Comparison of ENCODE assay signal across 10 cellular contexts in the genomic region with DNA sequence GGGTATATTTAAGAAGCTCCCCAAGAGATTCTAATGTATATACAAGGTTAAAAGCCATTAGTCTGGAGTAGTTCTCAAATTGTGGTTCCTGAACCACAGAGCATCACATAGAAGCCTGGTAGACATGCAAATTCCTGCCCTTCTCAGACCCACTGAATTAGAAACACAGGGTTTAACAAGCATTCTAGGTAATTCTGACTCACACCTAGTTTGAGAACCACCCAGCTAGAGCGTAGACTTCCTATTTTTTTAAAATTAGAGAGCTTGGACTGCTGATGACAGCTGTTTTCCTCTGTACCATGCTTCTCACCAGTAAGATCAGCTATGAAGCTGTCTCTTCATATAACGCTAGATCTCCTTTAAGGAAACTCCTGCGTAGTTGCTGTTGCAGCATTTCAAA. TPM values are rescaled to one million over a fixed set of nuclear protein-coding genes. Genes with fewer than 3 reads are reported as not detected.
A peak's percentile ranks its signal among the peaks of the same experiment; 100 is the strongest.
DNase-seq lines count a peak whose midpoint lies in the region; ATAC-seq and TF ChIP-seq lines count a peak whose summit lies in the region.
"Had no signal": no experiment of that assay in that cellular context is flagged by ENCODE, and none has a peak within 500 bp of the region (broad histone marks: within the 10 kb centered on the region; RNA-seq: fewer than 3 reads in every experiment).

No MANE protein-coding gene starts in this region.

- DNase-seq in SIG-M5 treated with dmso at 0.1 percent for 504 hours (lab: John Stamatoyannopoulos, UW; ENCODE audit: unreplicated experiment) (peak; percentile 34), SIG-M5 (lab: John Stamatoyannopoulos, UW) (no peak), NB4 (ENCODE audit: low read depth) (peak; percentile 22), sciatic nerve (ENCODE audit: low spot score) (no peak), GM10266 (ENCODE audit: extremely low spot score) (no peak), HuH-7.5 (ENCODE audit: low spot score) (no peak)
- DNase-seq: posterior cingulate gyrus, T-helper 2 cell had no signal

- intact Hi-C loops in sciatic nerve (cut with DNase I): no loop called here

- ATAC-seq in HG02763 (IDR thresholded peaks at IDR 0.05; ENCODE audit: unreplicated experiment) (peak; percentile 79), sciatic nerve (peak; percentile 46), HG02840 (IDR thresholded peaks at IDR 0.05; ENCODE audit: low FRiP score, unreplicated experiment) (no peak)

- H3K4me3 ChIP-seq in NB4 (ENCODE audit: low read depth, low read length): no peak overlapping the region

- TF ChIP-seq CTCF in NB4 (IDR thresholded peaks at IDR 0.05; ENCODE audit: low read depth, low read length) (no peak), GM10266 (IDR thresholded peaks at IDR 0.05; ENCODE audit: control insufficient read depth, insufficient read depth, low read depth, missing control alignments) (no peak)

- TF ChIP-seq POLR2A in NB4 (IDR thresholded peaks at IDR 0.05; ENCODE audit: extremely low read depth, insufficient read length): no peak

RNA-seq across cellular contexts. Expression of a gene that starts 50.6 kb away (rescaled TPM):
- 1.2 TPM for total RNA-seq in sciatic nerve

Comparison
In these comparisons a context has a peak if more than half of its experiments do, and no peak if none do; other contexts are left out.
1. DNase-seq: peak in SIG-M5 treated with dmso at 0.1 percent for 504 hours (single experiment) and NB4 (single experiment); none in SIG-M5 (single experiment), sciatic nerve (single experiment), GM10266 (single experiment) and HuH-7.5 (single experiment).